In genomic region chr11:119029340-119030028, GRCh38 we compare ENCODE assay signal across 8 cellular contexts. TPM values are rescaled to one million over a fixed set of nuclear protein-coding genes. Genes with fewer than 3 reads are reported as not detected.
DNase-seq lines count a peak whose midpoint lies in the region; TF ChIP-seq lines count a peak whose summit lies in the region.

No MANE protein-coding gene starts in this region.

- no peaks in the 10 kb centered on the region for H3K9me2 ChIP-seq in DOHH2 (replicated peaks; ENCODE audit: control insufficient read depth, low read length)

- H3K4me2 ChIP-seq in DOHH2 (ENCODE audit: low read length) (peak overlapping the region; percentile 64), mesendoderm (ENCODE audit: low read length) (peak overlapping the region; percentile 65)

- in situ Hi-C loops in HAP-1 (cut with MboI; ENCODE audit: low sequenced_read_pairs) = loop anchor here (5.0 kb wide), 1 partner anchor 68 kb away; a partner anchor contains a TSS

- H3K4me1 ChIP-seq in DOHH2 (ENCODE audit: control insufficient read depth, low read length) = peaks cover 18% of the 10 kb centered on the region
- H3K4me1 ChIP-seq in HAP-1 = peaks cover 10% of the 10 kb centered on the region
- H3K4me1 ChIP-seq in mesendoderm (ENCODE audit: control insufficient read depth, low read depth, low read length) = peaks cover 11% of the 10 kb centered on the region
- peaks cover 25 to 60% (median 54%) of the 10 kb centered on the region in 4 donors for H3K4me1 ChIP-seq in stomach

- no peak overlapping the region for H3K18ac ChIP-seq in mesendoderm (ENCODE audit: low read length)

- no peak for TF ChIP-seq EP300 in stomach (IDR thresholded peaks at IDR 0.05)

- no peak overlapping the region for H4K5ac ChIP-seq in mesendoderm (ENCODE audit: low read length)

- H3K36me3 ChIP-seq in DOHH2 (ENCODE audit: control insufficient read depth, low read length) (peaks cover 53% of the 10 kb centered on the region), HAP-1 (replicated peaks) (peaks cover 44% of the 10 kb centered on the region), mesendoderm (ENCODE audit: control insufficient read depth, insufficient read depth, low read length) (peaks cover 2% of the 10 kb centered on the region), stomach (peaks cover 10 to 35% (median 32%) of the 10 kb centered on the region in 4 donors)

- no peaks in the 10 kb centered on the region; the same call in 1 of the 2 replicates for H3F3A ChIP-seq in DOHH2 (ENCODE audit: control insufficient read depth, insufficient read depth)

- H2BK15ac ChIP-seq in mesendoderm (replicated peaks; ENCODE audit: low read depth) = no peak overlapping the region

- H3K27ac ChIP-seq in DOHH2 (ENCODE audit: low read depth, low read length) (0 out of 2 replicates have a peak overlapping the region, but pooled peaks have one; percentile 48), RWPE1 (peak overlapping the region; percentile 81), mesendoderm (ENCODE audit: low read depth, low read length) (no peak overlapping the region), stomach (peak overlapping the region; percentile 79 to 93 (median 92))

- no peak for TF ChIP-seq POLR2A in stomach (IDR thresholded peaks at IDR 0.05)

- H3K4me3 ChIP-seq in DOHH2 (ENCODE audit: low read length) = peak overlapping the region; percentile 97
- peak overlapping the region; percentile 79 for H3K4me3 ChIP-seq in HAP-1
- no peak overlapping the region for H3K4me3 ChIP-seq in mesendoderm (ENCODE audit: low read length)
- H3K4me3 ChIP-seq in stomach = peak overlapping the region; percentile 60 to 85 (median 72)

- H3K23ac ChIP-seq in mesendoderm (ENCODE audit: low read length) = no peak overlapping the region

- H3K9me3 ChIP-seq in DOHH2 (ENCODE audit: control insufficient read depth, insufficient read depth, low read length) = no peaks in the 10 kb centered on the region
- H3K9me3 ChIP-seq in HAP-1 = no peaks in the 10 kb centered on the region
- no peaks in the 10 kb centered on the region for H3K9me3 ChIP-seq in stomach

- POLR2A ChIA-PET in RWPE1 (lab: Yijun Ruan, JAX; ENCODE audit: low non-redundant PET) = no interaction called here

- H3K79me2 ChIP-seq in DOHH2 (ENCODE audit: control insufficient read depth, low read length) (peaks cover 24% of the 10 kb centered on the region), mesendoderm (ENCODE audit: control insufficient read depth, insufficient read depth, low read length) (no peaks in the 10 kb centered on the region)

- intact Hi-C loops in stomach (cut with DNase I; ENCODE audit: low total_unique reads) = no loop called here

- H3K9ac ChIP-seq in mesendoderm (ENCODE audit: low read length) = peak overlapping the region; percentile 83

- CTCF ChIA-PET in RWPE1 (lab: Yijun Ruan, JAX) = no interaction called here

- no peak overlapping the region for H3K4ac ChIP-seq in mesendoderm (ENCODE audit: low read depth, low read length)

- peaks cover 11% of the 10 kb centered on the region for H3K79me1 ChIP-seq in mesendoderm (ENCODE audit: low read length)

- WGBS in mesendoderm (ENCODE audit: extremely low coverage, insufficient coverage, low lambda C conversion rate) = no CpG with 5 or more reads among the region's 10 CpGs
- WGBS in stomach, 5 donors = 26 to 48% (median 37%) methylated on average over 10 of the region's 10 CpGs

- no peak overlapping the region for H2BK5ac ChIP-seq in mesendoderm (ENCODE audit: low read length)

- H3K27me3 ChIP-seq in DOHH2 (ENCODE audit: control insufficient read depth, low read length) (no peaks in the 10 kb centered on the region), HAP-1 (ENCODE audit: low read depth) (no peaks in the 10 kb centered on the region), mesendoderm (ENCODE audit: insufficient read depth, low read length, poor library complexity) (no peaks in the 10 kb centered on the region), stomach (no peaks in the 10 kb centered on the region)

- TF ChIP-seq CTCF in DOHH2 (IDR thresholded peaks at IDR 0.05; ENCODE audit: low read depth, low read length, poor library complexity, severe bottlenecking) = no peak
- no peak for TF ChIP-seq CTCF in RWPE1 (conservative IDR thresholded peaks at IDR 0.05; ENCODE audit: low read depth)
- no peak for TF ChIP-seq CTCF in stomach (IDR thresholded peaks at IDR 0.05)

- H4K8ac ChIP-seq in mesendoderm (ENCODE audit: low read depth, low read length) = no peak overlapping the region

- H3K56ac ChIP-seq in mesendoderm (ENCODE audit: low read length) = peak overlapping the region; percentile 94

- H2BK120ac ChIP-seq in mesendoderm (ENCODE audit: low read depth, low read length) = no peak overlapping the region

- DNase-seq in HAP-1 (ENCODE audit: low spot score in 2 of 2) (peak; percentile 49 to 54), RWPE1 (ENCODE audit: low spot score) (no peak), cerebellar cortex (ENCODE audit: low spot score) (peak; percentile 38), mesendoderm (peak; percentile 35), stomach (peak; percentile 78), activated gamma-delta T cell treated with Interleukin-2 at 50 U/mL for 16 hours (no peak), NCI-H2029 treated with DMSO at 0.1 percent for 48 hours (lab: John Stamatoyannopoulos, UW) (no peak)

- H2AK5ac ChIP-seq in mesendoderm (ENCODE audit: low read length) = no peak overlapping the region

- H4K20me1 ChIP-seq in DOHH2 (ENCODE audit: control insufficient read depth, insufficient read depth, low read depth, low read length) = no peaks in the 10 kb centered on the region

RNA-seq across cellular contexts. Expression of gene SLC37A4, which starts 1.2 kb away (rescaled TPM):
- 19.7 TPM for polyA plus RNA-seq in mesendoderm (2013, experiment 1 of 2)
- polyA plus RNA-seq in mesendoderm (2013, experiment 2 of 2) = 18.9 TPM
- total RNA-seq in stomach = 100 to 1,000 TPM in 1 of 5 donors, 10 to 100 TPM in 4; 16.3 to 126 (median 23.5) TPM
- polyA plus RNA-seq in stomach = 10 to 100 TPM; 12.4 to 14.6 (median 13.0) TPM

RNA-seq across cellular contexts. Expression of gene TRAPPC4, which starts 10.9 kb away (rescaled TPM):
- polyA plus RNA-seq in mesendoderm (2013, experiment 1 of 2) = 94.7 TPM
- 93.7 TPM for polyA plus RNA-seq in mesendoderm (2013, experiment 2 of 2)
- 10 to 100 TPM; 13.4 to 81.4 (median 20.0) TPM for total RNA-seq in stomach
- polyA plus RNA-seq in stomach = 10 to 100 TPM; 29.6 to 49.6 (median 34.1) TPM

RNA-seq across cellular contexts. Expression of gene RPS25, which starts 11.3 kb away (rescaled TPM):
- polyA plus RNA-seq in mesendoderm (2013, experiment 1 of 2) = 2,936 TPM
- polyA plus RNA-seq in mesendoderm (2013, experiment 2 of 2) = 2,849 TPM
- total RNA-seq in stomach = 1,000 to 10,000 TPM in 3 of 5 donors, 100 to 1,000 TPM in 2; 157 to 2,308 (median 1,395) TPM
- polyA plus RNA-seq in stomach = 1,000 to 10,000 TPM; 2,403 to 3,218 (median 2,977) TPM

RNA-seq across cellular contexts. Expression of gene HYOU1, which starts 27.5 kb away (rescaled TPM):
- 139 TPM for polyA plus RNA-seq in mesendoderm (2013, experiment 1 of 2)
- polyA plus RNA-seq in mesendoderm (2013, experiment 2 of 2) = 134 TPM
- 100 to 1,000 TPM in 2 of 5 donors, 10 to 100 TPM in 3; 46.1 to 127 (median 80.0) TPM for total RNA-seq in stomach
- polyA plus RNA-seq in stomach = 10 to 100 TPM; 12.7 to 57.2 (median 26.7) TPM

RNA-seq across cellular contexts. Expression of gene CENATAC, which starts 31.5 kb away (rescaled TPM):
- polyA plus RNA-seq in mesendoderm (2013, experiment 1 of 2) = 27.9 TPM
- polyA plus RNA-seq in mesendoderm (2013, experiment 2 of 2) = 28.6 TPM
- total RNA-seq in stomach = 100 to 1,000 TPM in 1 of 5 donors, 10 to 100 TPM in 4; 34.8 to 310 (median 64.0) TPM
- polyA plus RNA-seq in stomach = 10 to 100 TPM; 17.8 to 38.0 (median 18.0) TPM

Comparison
In these comparisons a context has a peak if more than half of its experiments do, and no peak if none do; other contexts are left out.
1. DNase-seq: peak in HAP-1 (2 of 2), cerebellar cortex (single experiment), mesendoderm (single experiment) and stomach (single experiment); none in RWPE1 (single experiment), activated gamma-delta T cell treated with Interleukin-2 at 50 U/mL for 16 hours (single experiment) and NCI-H2029 treated with DMSO at 0.1 percent for 48 hours (single experiment).